Comparison of ENCODE assay signal across 21 cellular contexts in the genomic region with DNA sequence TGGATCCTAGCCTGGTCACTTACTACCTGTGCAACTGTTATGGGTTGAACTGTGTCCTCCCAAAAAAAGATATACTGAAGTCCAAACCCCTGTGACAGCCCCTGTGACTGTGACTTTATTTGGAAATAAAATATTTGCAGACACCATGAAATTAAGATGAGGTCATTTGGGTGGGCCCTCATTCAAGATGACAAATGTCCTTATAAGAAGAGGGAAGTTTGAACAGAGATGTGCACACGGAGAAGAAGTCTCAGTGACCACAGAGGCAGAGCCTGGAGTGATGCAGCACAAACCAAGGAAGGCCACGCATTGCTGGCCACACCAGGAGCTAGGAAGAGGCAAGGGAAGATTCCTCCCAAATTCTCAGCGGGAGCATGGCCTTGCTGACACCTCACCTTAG.
"Had no signal": no experiment of that assay in that cellular context is flagged by ENCODE, and none has a peak within 500 bp of the region (broad histone marks: within the 10 kb centered on the region; RNA-seq: fewer than 3 reads in every experiment).

No MANE protein-coding gene starts in this region.

- H3K27ac ChIP-seq: body of pancreas, cardiac muscle cell, foreskin keratinocyte, neutrophil, ovary, prostate gland, spleen, suprapubic skin, tibial nerve had no signal

- H3K4me3 ChIP-seq: body of pancreas, cardiac muscle cell, ovary, prostate gland, spleen, suprapubic skin, tibial nerve had no signal

- H3K9me3 ChIP-seq: body of pancreas, neutrophil, ovary, prostate gland, spleen, suprapubic skin, tibial nerve had no signal

- H3K27me3 ChIP-seq: body of pancreas, foreskin keratinocyte, neutrophil, ovary, spleen, suprapubic skin, tibial nerve had no signal

- ATAC-seq: activated CD8-positive, alpha-beta T cell treated with anti-CD3 and anti-CD28 coated beads, Interleukin-2, amount 10 ng/mL, durations not matched to agents 7 days and 5 days; body of pancreas; foreskin keratinocyte; stimulated activated naive CD8-positive, alpha-beta T cell treated with anti-CD3 and anti-CD28 coated beads, Interleukin-15, amount 100 ng/mL, for 72 hours had no signal

- FAIRE-seq: endometrium, urothelium cell line had no signal

- H3K36me3 ChIP-seq: cardiac muscle cell, neutrophil, ovary, prostate gland, spleen, suprapubic skin, tibial nerve had no signal

- DNase-seq: activated CD4-positive, alpha-beta T cell treated with anti-CD3 and anti-CD28 coated beads for 1 hour; activated CD4-positive, alpha-beta T cell treated with anti-CD3 and anti-CD28 coated beads, Interleukin-2, amount 50 U/mL, for 1 hour; activated CD8-positive, alpha-beta T cell treated with anti-CD3 and anti-CD28 coated beads, Interleukin-2, amount 10 ng/mL, durations not matched to agents 7 days and 5 days; activated gamma-delta T cell treated with Interleukin-2 at 50 U/mL for 16 hours; anterior cingulate cortex; effector CD4-positive, alpha-beta T cell; foreskin keratinocyte; hippocampal formation; kidney glomerular epithelial cell; ovary; spleen; stimulated activated naive CD8-positive, alpha-beta T cell treated with anti-CD3 and anti-CD28 coated beads, Interleukin-15, amount 100 ng/mL, for 72 hours; T-helper 2 cell had no signal

- H3K4me1 ChIP-seq: prostate gland, spleen had no signal
